ENCODE assay signal across 1 cellular context in the genomic region with DNA sequence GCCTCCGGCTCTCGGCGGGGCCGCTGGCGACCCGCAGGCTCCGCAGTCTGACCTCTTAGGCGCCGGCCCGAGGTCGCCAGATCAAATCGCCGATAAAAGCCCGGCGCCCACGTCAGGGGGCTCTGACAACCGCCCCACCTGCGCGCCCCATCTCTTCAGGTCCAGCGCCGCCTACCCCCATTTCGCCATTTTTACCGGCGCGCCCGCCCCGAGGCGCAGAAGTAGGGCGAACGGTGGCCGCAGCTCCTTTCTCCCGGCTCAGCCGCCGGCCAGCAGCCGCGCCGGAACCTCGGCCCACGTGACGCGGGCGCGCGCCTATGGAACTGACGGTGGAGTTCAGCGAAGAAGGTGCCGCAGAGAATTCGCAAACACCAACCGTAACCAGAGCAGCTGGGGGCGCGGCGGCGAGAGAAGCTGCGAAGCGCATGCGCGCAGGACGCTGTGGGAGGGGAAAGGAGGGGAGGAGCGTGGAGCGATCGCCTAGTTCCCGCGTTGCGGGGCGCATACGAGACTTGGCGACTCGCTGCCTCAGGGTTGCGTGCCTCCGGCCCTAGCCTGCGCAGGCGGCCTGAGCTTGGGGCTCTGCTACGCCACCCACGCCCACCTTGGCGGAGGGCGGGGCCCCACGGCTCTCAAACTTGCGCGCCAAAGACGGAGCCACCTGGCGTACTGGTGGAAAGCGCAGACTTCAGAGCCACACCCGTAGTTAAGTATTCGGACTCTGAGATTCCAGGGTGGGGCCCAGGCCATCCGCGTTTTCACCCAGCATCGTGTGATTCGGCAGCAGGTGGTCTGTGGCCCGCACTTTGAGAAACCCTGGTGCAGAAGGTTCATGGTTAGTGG.
A peak's percentile ranks its signal among the peaks of the same experiment; 100 is the strongest.
TF ChIP-seq lines count a peak whose summit lies in the region.

A gene with protein sequence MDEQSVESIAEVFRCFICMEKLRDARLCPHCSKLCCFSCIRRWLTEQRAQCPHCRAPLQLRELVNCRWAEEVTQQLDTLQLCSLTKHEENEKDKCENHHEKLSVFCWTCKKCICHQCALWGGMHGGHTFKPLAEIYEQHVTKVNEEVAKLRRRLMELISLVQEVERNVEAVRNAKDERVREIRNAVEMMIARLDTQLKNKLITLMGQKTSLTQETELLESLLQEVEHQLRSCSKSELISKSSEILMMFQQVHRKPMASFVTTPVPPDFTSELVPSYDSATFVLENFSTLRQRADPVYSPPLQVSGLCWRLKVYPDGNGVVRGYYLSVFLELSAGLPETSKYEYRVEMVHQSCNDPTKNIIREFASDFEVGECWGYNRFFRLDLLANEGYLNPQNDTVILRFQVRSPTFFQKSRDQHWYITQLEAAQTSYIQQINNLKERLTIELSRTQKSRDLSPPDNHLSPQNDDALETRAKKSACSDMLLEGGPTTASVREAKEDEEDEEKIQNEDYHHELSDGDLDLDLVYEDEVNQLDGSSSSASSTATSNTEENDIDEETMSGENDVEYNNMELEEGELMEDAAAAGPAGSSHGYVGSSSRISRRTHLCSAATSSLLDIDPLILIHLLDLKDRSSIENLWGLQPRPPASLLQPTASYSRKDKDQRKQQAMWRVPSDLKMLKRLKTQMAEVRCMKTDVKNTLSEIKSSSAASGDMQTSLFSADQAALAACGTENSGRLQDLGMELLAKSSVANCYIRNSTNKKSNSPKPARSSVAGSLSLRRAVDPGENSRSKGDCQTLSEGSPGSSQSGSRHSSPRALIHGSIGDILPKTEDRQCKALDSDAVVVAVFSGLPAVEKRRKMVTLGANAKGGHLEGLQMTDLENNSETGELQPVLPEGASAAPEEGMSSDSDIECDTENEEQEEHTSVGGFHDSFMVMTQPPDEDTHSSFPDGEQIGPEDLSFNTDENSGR (minus strand): TSS at position 418 of the 843 bp plus-strand sequence. CDS start 419 bp downstream, outside the sequence.

TF ChIP-seq in K562, 482 proteins besides CTCF, POLR2A, EP300 and RAD21 (continued from another document and continues in another):
- TF ChIP-seq, protein P1, sequence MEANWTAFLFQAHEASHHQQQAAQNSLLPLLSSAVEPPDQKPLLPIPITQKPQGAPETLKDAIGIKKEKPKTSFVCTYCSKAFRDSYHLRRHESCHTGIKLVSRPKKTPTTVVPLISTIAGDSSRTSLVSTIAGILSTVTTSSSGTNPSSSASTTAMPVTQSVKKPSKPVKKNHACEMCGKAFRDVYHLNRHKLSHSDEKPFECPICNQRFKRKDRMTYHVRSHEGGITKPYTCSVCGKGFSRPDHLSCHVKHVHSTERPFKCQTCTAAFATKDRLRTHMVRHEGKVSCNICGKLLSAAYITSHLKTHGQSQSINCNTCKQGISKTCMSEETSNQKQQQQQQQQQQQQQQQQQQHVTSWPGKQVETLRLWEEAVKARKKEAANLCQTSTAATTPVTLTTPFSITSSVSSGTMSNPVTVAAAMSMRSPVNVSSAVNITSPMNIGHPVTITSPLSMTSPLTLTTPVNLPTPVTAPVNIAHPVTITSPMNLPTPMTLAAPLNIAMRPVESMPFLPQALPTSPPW (CRISPR knock-in tag; IDR thresholded peaks at IDR 0.05): peak; percentile 65
- no peak for TF ChIP-seq ZNF444 (CRISPR knock-in tag; IDR thresholded peaks at IDR 0.05)
- no peak for TF ChIP-seq ZNF146 (CRISPR knock-in tag; IDR thresholded peaks at IDR 0.05; ENCODE audit: unreplicated experiment)
- TF ChIP-seq, protein P2, sequence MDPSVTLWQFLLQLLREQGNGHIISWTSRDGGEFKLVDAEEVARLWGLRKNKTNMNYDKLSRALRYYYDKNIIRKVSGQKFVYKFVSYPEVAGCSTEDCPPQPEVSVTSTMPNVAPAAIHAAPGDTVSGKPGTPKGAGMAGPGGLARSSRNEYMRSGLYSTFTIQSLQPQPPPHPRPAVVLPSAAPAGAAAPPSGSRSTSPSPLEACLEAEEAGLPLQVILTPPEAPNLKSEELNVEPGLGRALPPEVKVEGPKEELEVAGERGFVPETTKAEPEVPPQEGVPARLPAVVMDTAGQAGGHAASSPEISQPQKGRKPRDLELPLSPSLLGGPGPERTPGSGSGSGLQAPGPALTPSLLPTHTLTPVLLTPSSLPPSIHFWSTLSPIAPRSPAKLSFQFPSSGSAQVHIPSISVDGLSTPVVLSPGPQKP (CRISPR knock-in tag; IDR thresholded peaks at IDR 0.05): no peak
- peak; percentile 61 for TF ChIP-seq ELF1 (tag; IDR thresholded peaks at IDR 0.05)
- TF ChIP-seq RBM25 (IDR thresholded peaks at IDR 0.05; ENCODE audit: low read depth, low read length, severe bottlenecking): peak; percentile 46
- TF ChIP-seq ZNF253 (CRISPR knock-in tag; conservative IDR thresholded peaks at IDR 0.05): no peak
- peak; percentile 63; the same call in 1 of the 2 replicates for TF ChIP-seq PML (IDR thresholded peaks at IDR 0.05; ENCODE audit: low read length)
- peak; percentile 100 for TF ChIP-seq NRF1 (conservative IDR thresholded peaks at IDR 0.05 in 1 of 2, IDR thresholded peaks at IDR 0.05 in 1 of 2)
- TF ChIP-seq ZNF347 (CRISPR knock-in tag; IDR thresholded peaks at IDR 0.05; ENCODE audit: low read depth): no peak
- TF ChIP-seq, protein P3, sequence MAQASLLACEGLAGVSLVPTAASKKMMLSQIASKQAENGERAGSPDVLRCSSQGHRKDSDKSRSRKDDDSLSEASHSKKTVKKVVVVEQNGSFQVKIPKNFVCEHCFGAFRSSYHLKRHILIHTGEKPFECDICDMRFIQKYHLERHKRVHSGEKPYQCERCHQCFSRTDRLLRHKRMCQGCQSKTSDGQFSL (CRISPR knock-in tag; IDR thresholded peaks at IDR 0.05): no peak
- TF ChIP-seq, protein P3 (tag; IDR thresholded peaks at IDR 0.05): no peak
- TF ChIP-seq NCOA4 (IDR thresholded peaks at IDR 0.05; ENCODE audit: partially characterized antibody): no peak
- TF ChIP-seq ZNF282 (CRISPR knock-in tag; IDR thresholded peaks at IDR 0.05): 0 out of 2 replicates have a peak, but pooled peaks have one; percentile 24
- TF ChIP-seq ZEB2 (IDR thresholded peaks at IDR 0.05): peak; percentile 80
- TF ChIP-seq U2AF1 (optimal IDR thresholded peaks at IDR 0.05; ENCODE audit: low read depth, low read length): peak; percentile 30
- TF ChIP-seq MYC (IDR thresholded peaks at IDR 0.05; ENCODE audit: low read depth, low read length): peak; percentile 74
- TF ChIP-seq MYC (CRISPR knock-in tag; IDR thresholded peaks at IDR 0.05; ENCODE audit: borderline replicate concordance, low read depth): no peak
- peak; percentile 81 for TF ChIP-seq PHF8 (IDR thresholded peaks at IDR 0.05; ENCODE audit: borderline replicate concordance, low read length)
- TF ChIP-seq RBM15 (IDR thresholded peaks at IDR 0.05; ENCODE audit: insufficient read depth, low read length): no peak
- peak; percentile 40; the same call in 1 of the 2 replicates for TF ChIP-seq SOX6 (IDR thresholded peaks at IDR 0.05)
- TF ChIP-seq ZBTB17 (CRISPR knock-in tag; IDR thresholded peaks at IDR 0.05): 0 out of 2 replicates have a peak, but pooled peaks have one; percentile 19
- no peak for TF ChIP-seq KLF10 (CRISPR knock-in tag; IDR thresholded peaks at IDR 0.05)
- peak; percentile 84 for TF ChIP-seq SMAD4 (CRISPR knock-in tag; conservative IDR thresholded peaks at IDR 0.05)
- peak; percentile 69 for TF ChIP-seq POLR2B (IDR thresholded peaks at IDR 0.05; ENCODE audit: low read depth, partially characterized antibody)
- peak; percentile 74 for TF ChIP-seq SAP30 (IDR thresholded peaks at IDR 0.05; ENCODE audit: borderline replicate concordance, insufficient read depth, low read depth, low read length, poor library complexity, severe bottlenecking)
- TF ChIP-seq, protein P4, sequence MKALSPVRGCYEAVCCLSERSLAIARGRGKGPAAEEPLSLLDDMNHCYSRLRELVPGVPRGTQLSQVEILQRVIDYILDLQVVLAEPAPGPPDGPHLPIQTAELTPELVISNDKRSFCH (CRISPR knock-in tag; IDR thresholded peaks at IDR 0.05): no peak
- TF ChIP-seq, protein P4 (tag; IDR thresholded peaks at IDR 0.05): no peak; the same call in 1 of the 2 replicates
- no peak for TF ChIP-seq ZNF644 (tag; IDR thresholded peaks at IDR 0.05; ENCODE audit: low read depth)
- TF ChIP-seq ZKSCAN8 (CRISPR knock-in tag; IDR thresholded peaks at IDR 0.05): no peak
- TF ChIP-seq, protein P5, sequence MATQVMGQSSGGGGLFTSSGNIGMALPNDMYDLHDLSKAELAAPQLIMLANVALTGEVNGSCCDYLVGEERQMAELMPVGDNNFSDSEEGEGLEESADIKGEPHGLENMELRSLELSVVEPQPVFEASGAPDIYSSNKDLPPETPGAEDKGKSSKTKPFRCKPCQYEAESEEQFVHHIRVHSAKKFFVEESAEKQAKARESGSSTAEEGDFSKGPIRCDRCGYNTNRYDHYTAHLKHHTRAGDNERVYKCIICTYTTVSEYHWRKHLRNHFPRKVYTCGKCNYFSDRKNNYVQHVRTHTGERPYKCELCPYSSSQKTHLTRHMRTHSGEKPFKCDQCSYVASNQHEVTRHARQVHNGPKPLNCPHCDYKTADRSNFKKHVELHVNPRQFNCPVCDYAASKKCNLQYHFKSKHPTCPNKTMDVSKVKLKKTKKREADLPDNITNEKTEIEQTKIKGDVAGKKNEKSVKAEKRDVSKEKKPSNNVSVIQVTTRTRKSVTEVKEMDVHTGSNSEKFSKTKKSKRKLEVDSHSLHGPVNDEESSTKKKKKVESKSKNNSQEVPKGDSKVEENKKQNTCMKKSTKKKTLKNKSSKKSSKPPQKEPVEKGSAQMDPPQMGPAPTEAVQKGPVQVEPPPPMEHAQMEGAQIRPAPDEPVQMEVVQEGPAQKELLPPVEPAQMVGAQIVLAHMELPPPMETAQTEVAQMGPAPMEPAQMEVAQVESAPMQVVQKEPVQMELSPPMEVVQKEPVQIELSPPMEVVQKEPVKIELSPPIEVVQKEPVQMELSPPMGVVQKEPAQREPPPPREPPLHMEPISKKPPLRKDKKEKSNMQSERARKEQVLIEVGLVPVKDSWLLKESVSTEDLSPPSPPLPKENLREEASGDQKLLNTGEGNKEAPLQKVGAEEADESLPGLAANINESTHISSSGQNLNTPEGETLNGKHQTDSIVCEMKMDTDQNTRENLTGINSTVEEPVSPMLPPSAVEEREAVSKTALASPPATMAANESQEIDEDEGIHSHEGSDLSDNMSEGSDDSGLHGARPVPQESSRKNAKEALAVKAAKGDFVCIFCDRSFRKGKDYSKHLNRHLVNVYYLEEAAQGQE (CRISPR knock-in tag; IDR thresholded peaks at IDR 0.05; ENCODE audit: low read depth): no peak
- TF ChIP-seq, protein P6, sequence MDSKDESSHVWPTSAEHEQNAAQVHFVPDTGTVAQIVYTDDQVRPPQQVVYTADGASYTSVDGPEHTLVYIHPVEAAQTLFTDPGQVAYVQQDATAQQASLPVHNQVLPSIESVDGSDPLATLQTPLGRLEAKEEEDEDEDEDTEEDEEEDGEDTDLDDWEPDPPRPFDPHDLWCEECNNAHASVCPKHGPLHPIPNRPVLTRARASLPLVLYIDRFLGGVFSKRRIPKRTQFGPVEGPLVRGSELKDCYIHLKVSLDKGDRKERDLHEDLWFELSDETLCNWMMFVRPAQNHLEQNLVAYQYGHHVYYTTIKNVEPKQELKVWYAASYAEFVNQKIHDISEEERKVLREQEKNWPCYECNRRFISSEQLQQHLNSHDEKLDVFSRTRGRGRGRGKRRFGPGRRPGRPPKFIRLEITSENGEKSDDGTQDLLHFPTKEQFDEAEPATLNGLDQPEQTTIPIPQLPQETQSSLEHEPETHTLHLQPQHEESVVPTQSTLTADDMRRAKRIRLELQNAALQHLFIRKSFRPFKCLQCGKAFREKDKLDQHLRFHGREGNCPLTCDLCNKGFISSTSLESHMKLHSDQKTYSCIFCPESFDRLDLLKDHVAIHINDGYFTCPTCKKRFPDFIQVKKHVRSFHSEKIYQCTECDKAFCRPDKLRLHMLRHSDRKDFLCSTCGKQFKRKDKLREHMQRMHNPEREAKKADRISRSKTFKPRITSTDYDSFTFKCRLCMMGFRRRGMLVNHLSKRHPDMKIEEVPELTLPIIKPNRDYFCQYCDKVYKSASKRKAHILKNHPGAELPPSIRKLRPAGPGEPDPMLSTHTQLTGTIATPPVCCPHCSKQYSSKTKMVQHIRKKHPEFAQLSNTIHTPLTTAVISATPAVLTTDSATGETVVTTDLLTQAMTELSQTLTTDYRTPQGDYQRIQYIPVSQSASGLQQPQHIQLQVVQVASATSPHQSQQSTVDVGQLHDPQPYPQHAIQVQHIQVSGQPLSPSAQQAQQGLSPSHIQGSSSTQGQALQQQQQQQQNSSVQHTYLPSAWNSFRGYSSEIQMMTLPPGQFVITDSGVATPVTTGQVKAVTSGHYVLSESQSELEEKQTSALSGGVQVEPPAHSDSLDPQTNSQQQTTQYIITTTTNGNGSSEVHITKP (IDR thresholded peaks at IDR 0.05; ENCODE audit: partially characterized antibody): peak; percentile 59
- TF ChIP-seq, protein P7, sequence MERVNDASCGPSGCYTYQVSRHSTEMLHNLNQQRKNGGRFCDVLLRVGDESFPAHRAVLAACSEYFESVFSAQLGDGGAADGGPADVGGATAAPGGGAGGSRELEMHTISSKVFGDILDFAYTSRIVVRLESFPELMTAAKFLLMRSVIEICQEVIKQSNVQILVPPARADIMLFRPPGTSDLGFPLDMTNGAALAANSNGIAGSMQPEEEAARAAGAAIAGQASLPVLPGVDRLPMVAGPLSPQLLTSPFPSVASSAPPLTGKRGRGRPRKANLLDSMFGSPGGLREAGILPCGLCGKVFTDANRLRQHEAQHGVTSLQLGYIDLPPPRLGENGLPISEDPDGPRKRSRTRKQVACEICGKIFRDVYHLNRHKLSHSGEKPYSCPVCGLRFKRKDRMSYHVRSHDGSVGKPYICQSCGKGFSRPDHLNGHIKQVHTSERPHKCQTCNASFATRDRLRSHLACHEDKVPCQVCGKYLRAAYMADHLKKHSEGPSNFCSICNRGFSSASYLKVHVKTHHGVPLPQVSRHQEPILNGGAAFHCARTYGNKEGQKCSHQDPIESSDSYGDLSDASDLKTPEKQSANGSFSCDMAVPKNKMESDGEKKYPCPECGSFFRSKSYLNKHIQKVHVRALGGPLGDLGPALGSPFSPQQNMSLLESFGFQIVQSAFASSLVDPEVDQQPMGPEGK (CRISPR knock-in tag; IDR thresholded peaks at IDR 0.05; ENCODE audit: borderline replicate concordance): no peak
- TF ChIP-seq PHTF2 (CRISPR knock-in tag; IDR thresholded peaks at IDR 0.05): no peak
- peak; percentile 15 for TF ChIP-seq MXI1 (IDR thresholded peaks at IDR 0.05; ENCODE audit: low read depth, low read length)
- TF ChIP-seq ZNF785 (CRISPR knock-in tag; IDR thresholded peaks at IDR 0.05): no peak
- TF ChIP-seq, protein P8, sequence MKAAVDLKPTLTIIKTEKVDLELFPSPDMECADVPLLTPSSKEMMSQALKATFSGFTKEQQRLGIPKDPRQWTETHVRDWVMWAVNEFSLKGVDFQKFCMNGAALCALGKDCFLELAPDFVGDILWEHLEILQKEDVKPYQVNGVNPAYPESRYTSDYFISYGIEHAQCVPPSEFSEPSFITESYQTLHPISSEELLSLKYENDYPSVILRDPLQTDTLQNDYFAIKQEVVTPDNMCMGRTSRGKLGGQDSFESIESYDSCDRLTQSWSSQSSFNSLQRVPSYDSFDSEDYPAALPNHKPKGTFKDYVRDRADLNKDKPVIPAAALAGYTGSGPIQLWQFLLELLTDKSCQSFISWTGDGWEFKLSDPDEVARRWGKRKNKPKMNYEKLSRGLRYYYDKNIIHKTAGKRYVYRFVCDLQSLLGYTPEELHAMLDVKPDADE (conservative IDR thresholded peaks at IDR 0.05; ENCODE audit: control insufficient read depth, low read depth, low read length): peak; percentile 33; the same call in 1 of the 2 replicates
- TF ChIP-seq TFAM (CRISPR knock-in tag; conservative IDR thresholded peaks at IDR 0.05): no peak
- TF ChIP-seq POLR2G (IDR thresholded peaks at IDR 0.05; ENCODE audit: low read depth, low read length): peak; percentile 98
